Comparison of ENCODE assay signal across 1 cellular context in genomic region chr3:14451844-14452533, GRCh38.
TF ChIP-seq lines count a peak whose summit lies in the region.

No MANE protein-coding gene starts in this region.

TF ChIP-seq in HepG2, 621 proteins besides CTCF, POLR2A, EP300 and RAD21 (continued from another document and continues in another):
- TF ChIP-seq MAZ (IDR thresholded peaks at IDR 0.05; ENCODE audit: borderline replicate concordance, low read depth, low read length) (no peak), MAZ (CRISPR knock-in tag; IDR thresholded peaks at IDR 0.05; ENCODE audit: low read depth) (no peak), HMGA1 (CRISPR knock-in tag; conservative IDR thresholded peaks at IDR 0.05) (no peak), SAP130 (CRISPR knock-in tag; IDR thresholded peaks at IDR 0.05; ENCODE audit: low read depth) (peak; percentile 32; the same call in 1 of the 2 replicates), ZNF256 (CRISPR knock-in tag; conservative IDR thresholded peaks at IDR 0.05) (no peak), MNT (IDR thresholded peaks at IDR 0.05) (peak; percentile 30; the same call in 1 of the 2 replicates), CBFB (CRISPR knock-in tag; IDR thresholded peaks at IDR 0.05) (0 out of 2 replicates have a peak, but pooled peaks have one; percentile 32), SOX13 (IDR thresholded peaks at IDR 0.05) (no peak), SOX13 (CRISPR knock-in tag; conservative IDR thresholded peaks at IDR 0.05 in 1 of 2, IDR thresholded peaks at IDR 0.05 in 1 of 2) (0 out of 4 replicates have a peak, but pooled peaks of 1 of the 2 experiments have one; percentile 7), HNRNPH1 (optimal IDR thresholded peaks at IDR 0.05; ENCODE audit: low read depth, low read length) (no peak), ZNF629 (CRISPR knock-in tag; conservative IDR thresholded peaks at IDR 0.05) (no peak), ZNF251 (CRISPR knock-in tag; IDR thresholded peaks at IDR 0.05) (no peak), THAP11 (CRISPR knock-in tag; IDR thresholded peaks at IDR 0.05) (no peak), ZNF101 (CRISPR knock-in tag; IDR thresholded peaks at IDR 0.05; ENCODE audit: borderline replicate concordance, low read depth) (no peak), ZNF687 (CRISPR knock-in tag; IDR thresholded peaks at IDR 0.05) (peak; percentile 48; the same call in 1 of the 2 replicates), FOXA3 (CRISPR knock-in tag; IDR thresholded peaks at IDR 0.05) (peak; percentile 64), ZFP1 (CRISPR knock-in tag; IDR thresholded peaks at IDR 0.05) (no peak), NR2F6 (IDR thresholded peaks at IDR 0.05) (peak; percentile 41; the same call in 1 of the 2 replicates), NR2F6 (CRISPR knock-in tag; IDR thresholded peaks at IDR 0.05) (peak; percentile 61; the same call in 1 of the 2 replicates), ZBTB38 (CRISPR knock-in tag; IDR thresholded peaks at IDR 0.05) (peak; percentile 23; the same call in 1 of the 2 replicates), ESRRA (CRISPR knock-in tag; IDR thresholded peaks at IDR 0.05; ENCODE audit: low read depth) (peak; percentile 87; the same call in 1 of the 2 replicates), ZNF318 (CRISPR knock-in tag; IDR thresholded peaks at IDR 0.05) (no peak), RXRB (CRISPR knock-in tag; IDR thresholded peaks at IDR 0.05; ENCODE audit: borderline replicate concordance) (0 out of 2 replicates have a peak, but pooled peaks have one; percentile 23), ZNF468 (CRISPR knock-in tag; IDR thresholded peaks at IDR 0.05) (no peak), FOXA1 (IDR thresholded peaks at IDR 0.05) (no peak), FOXA1 (CRISPR knock-in tag; IDR thresholded peaks at IDR 0.05) (peak; percentile 56; the same call in 1 of the 2 replicates), FOSL1 (CRISPR knock-in tag; IDR thresholded peaks at IDR 0.05; ENCODE audit: borderline replicate concordance) (peak; percentile 30; the same call in 1 of the 2 replicates), YY1 (IDR thresholded peaks at IDR 0.05; ENCODE audit: insufficient read depth, insufficient replicate concordance, low read depth, low read length) (no peak), FOSL2 (CRISPR knock-in tag; IDR thresholded peaks at IDR 0.05) (peak; percentile 93), ZNF224 (CRISPR knock-in tag; IDR thresholded peaks at IDR 0.05) (no peak), TFAP4 (IDR thresholded peaks at IDR 0.05; ENCODE audit: borderline replicate concordance, low read depth) (peak; percentile 26; the same call in 1 of the 2 replicates), NFE2L1 (CRISPR knock-in tag; IDR thresholded peaks at IDR 0.05; ENCODE audit: borderline replicate concordance) (no peak), SALL1 (CRISPR knock-in tag; IDR thresholded peaks at IDR 0.05) (0 out of 2 replicates have a peak, but pooled peaks have one; percentile 16), MZF1 (CRISPR knock-in tag; IDR thresholded peaks at IDR 0.05; ENCODE audit: borderline replicate concordance) (no peak), CEBPG (CRISPR knock-in tag; IDR thresholded peaks at IDR 0.05) (no peak), ZFP41 (CRISPR knock-in tag; IDR thresholded peaks at IDR 0.05; ENCODE audit: borderline replicate concordance) (no peak), DZIP1 (CRISPR knock-in tag; IDR thresholded peaks at IDR 0.05) (no peak), GATAD2A (CRISPR knock-in tag; IDR thresholded peaks at IDR 0.05) (peak; percentile 52; the same call in 1 of the 2 replicates), HOXA7 (CRISPR knock-in tag; IDR thresholded peaks at IDR 0.05) (no peak), STAT5B (CRISPR knock-in tag; IDR thresholded peaks at IDR 0.05) (no peak)
- TF ChIP-seq, protein P1, sequence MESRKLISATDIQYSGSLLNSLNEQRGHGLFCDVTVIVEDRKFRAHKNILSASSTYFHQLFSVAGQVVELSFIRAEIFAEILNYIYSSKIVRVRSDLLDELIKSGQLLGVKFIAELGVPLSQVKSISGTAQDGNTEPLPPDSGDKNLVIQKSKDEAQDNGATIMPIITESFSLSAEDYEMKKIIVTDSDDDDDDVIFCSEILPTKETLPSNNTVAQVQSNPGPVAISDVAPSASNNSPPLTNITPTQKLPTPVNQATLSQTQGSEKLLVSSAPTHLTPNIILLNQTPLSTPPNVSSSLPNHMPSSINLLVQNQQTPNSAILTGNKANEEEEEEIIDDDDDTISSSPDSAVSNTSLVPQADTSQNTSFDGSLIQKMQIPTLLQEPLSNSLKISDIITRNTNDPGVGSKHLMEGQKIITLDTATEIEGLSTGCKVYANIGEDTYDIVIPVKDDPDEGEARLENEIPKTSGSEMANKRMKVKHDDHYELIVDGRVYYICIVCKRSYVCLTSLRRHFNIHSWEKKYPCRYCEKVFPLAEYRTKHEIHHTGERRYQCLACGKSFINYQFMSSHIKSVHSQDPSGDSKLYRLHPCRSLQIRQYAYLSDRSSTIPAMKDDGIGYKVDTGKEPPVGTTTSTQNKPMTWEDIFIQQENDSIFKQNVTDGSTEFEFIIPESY (CRISPR knock-in tag; IDR thresholded peaks at IDR 0.05): peak; percentile 36; the same call in 1 of the 2 replicates
- TF ChIP-seq, protein P2, sequence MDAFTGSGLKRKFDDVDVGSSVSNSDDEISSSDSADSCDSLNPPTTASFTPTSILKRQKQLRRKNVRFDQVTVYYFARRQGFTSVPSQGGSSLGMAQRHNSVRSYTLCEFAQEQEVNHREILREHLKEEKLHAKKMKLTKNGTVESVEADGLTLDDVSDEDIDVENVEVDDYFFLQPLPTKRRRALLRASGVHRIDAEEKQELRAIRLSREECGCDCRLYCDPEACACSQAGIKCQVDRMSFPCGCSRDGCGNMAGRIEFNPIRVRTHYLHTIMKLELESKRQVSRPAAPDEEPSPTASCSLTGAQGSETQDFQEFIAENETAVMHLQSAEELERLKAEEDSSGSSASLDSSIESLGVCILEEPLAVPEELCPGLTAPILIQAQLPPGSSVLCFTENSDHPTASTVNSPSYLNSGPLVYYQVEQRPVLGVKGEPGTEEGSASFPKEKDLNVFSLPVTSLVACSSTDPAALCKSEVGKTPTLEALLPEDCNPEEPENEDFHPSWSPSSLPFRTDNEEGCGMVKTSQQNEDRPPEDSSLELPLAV (CRISPR knock-in tag; conservative IDR thresholded peaks at IDR 0.05; ENCODE audit: low read depth): no peak
